Comparison of ENCODE assay signal across 16 cellular contexts in the genomic region with DNA sequence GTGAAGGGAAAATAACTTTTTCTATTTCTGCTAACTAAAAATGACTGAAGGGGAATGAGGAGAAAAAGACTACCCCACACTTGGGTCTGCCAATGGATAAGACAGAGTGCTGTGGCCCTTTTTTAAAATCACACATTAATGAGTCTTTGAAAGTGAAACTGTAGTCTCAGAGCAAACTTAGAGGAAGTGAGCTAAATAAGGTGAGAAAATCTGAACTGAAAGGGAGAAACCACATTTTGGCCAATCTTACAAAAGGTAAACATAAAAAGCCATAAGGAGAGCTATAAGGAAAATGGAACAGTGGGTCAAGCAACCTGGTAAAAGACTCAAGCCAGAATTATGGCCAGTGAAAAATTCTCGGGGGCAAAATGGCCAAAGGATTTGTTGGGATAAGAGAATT.
A peak's percentile ranks its signal among the peaks of the same experiment; 100 is the strongest.
DNase-seq lines count a peak whose midpoint lies in the region; ATAC-seq, FAIRE-seq and TF ChIP-seq lines count a peak whose summit lies in the region.
"Had no signal": no experiment of that assay in that cellular context is flagged by ENCODE, and none has a peak within 500 bp of the region (broad histone marks: within the 10 kb centered on the region; RNA-seq: fewer than 3 reads in every experiment).

No MANE protein-coding gene starts in this region.

- intact Hi-C loops in GM12878 (cut with micrococcal nuclease; ENCODE audit: unreplicated experiment), result no loop called here

- WGBS in GM12878 (ENCODE audit: insufficient coverage, insufficient replicate concordance, low lambda C conversion rate, missing lambda C conversion rate), result 0% methylated on average over 1 of the region's 1 CpG

- H2AFZ ChIP-seq in GM12878 (ENCODE audit: control insufficient read depth, low read depth, low read length), result no peak overlapping the region

- H3K36me3 Mint-ChIP-seq in stimulated activated effector memory CD8-positive, alpha-beta T cell treated with anti-CD3 and anti-CD28 coated beads, Interleukin-12 subunit alpha, Interleukin-12 subunit beta, amount 100 ng/mL, for 72 hours, result no peaks in the 10 kb centered on the region
- H3K36me3 Mint-ChIP-seq in HFFc6 (ENCODE audit: low read depth), result no peaks in the 10 kb centered on the region
- H3K36me3 Mint-ChIP-seq: activated naive CD8-positive, alpha-beta T cell had no signal

- no peak overlapping the region for H3K27ac Mint-ChIP-seq in stimulated activated effector memory CD8-positive, alpha-beta T cell treated with anti-CD3 and anti-CD28 coated beads, Interleukin-12 subunit alpha, Interleukin-12 subunit beta, amount 100 ng/mL, for 72 hours
- H3K27ac Mint-ChIP-seq in HFFc6, result no peak overlapping the region
- H3K27ac Mint-ChIP-seq: activated naive CD8-positive, alpha-beta T cell had no signal

- H3K9me3 Mint-ChIP-seq in stimulated activated effector memory CD8-positive, alpha-beta T cell treated with anti-CD3 and anti-CD28 coated beads, Interleukin-12 subunit alpha, Interleukin-12 subunit beta, amount 100 ng/mL, for 72 hours, result peaks cover 19% of the 10 kb centered on the region
- H3K9me3 Mint-ChIP-seq in HFFc6, result peaks cover 28% of the 10 kb centered on the region

- TF ChIP-seq RAD21 in GM12878 (IDR thresholded peaks at IDR 0.05; ENCODE audit: insufficient read depth, low read depth, low read length), result no peak

- no peaks in the 10 kb centered on the region for H3K27me3 ChIP-seq in GM12878 (replicated peaks in 1 of 2; ENCODE audit: control insufficient read depth in 2 of 2, insufficient read depth in 2 of 2, low read length in 1 of 2)

- POLR2A ChIA-PET in GM12878 (lab: Charles Lee), result no interaction called here

- H3K9ac ChIP-seq in GM12878 (ENCODE audit: control insufficient read depth, insufficient read depth, low read length), result no peak overlapping the region

- TF ChIP-seq CTCF in GM12878 (IDR thresholded peaks at IDR 0.05 in 2 of 3, conservative IDR thresholded peaks at IDR 0.05 in 1 of 3; ENCODE audit: control insufficient read depth in 2 of 3, extremely low read depth in 1 of 3, insufficient read depth in 1 of 3, low read depth in 3 of 3, low read length in 3 of 3) (no peak), HFFc6 (IDR thresholded peaks at IDR 0.05) (no peak)

- ATAC-seq in GM19025 (IDR thresholded peaks at IDR 0.05; ENCODE audit: low read depth, unreplicated experiment) (peak; percentile 83), GM21786 (IDR thresholded peaks at IDR 0.05; ENCODE audit: unreplicated experiment) (peak; percentile 94), HG03108 (IDR thresholded peaks at IDR 0.05; ENCODE audit: unreplicated experiment) (peak; percentile 89), GM12878 (peak; percentile 95)
- no peak for ATAC-seq in stimulated activated effector memory CD8-positive, alpha-beta T cell treated with anti-CD3 and anti-CD28 coated beads, Interleukin-12 subunit alpha, Interleukin-12 subunit beta, amount 100 ng/mL, for 72 hours
- ATAC-seq: esophagus mucosa had no signal

- H3K27ac ChIP-seq in GM12878 (ENCODE audit: control insufficient read depth, insufficient read depth), result no peak overlapping the region
- H3K27ac ChIP-seq: prostate gland had no signal

- peak; percentile 17 for DNase-seq in GM12878 (ENCODE audit: low read depth, low spot score)
- no peak for DNase-seq in COLO668 (lab: John Stamatoyannopoulos, UW; ENCODE audit: unreplicated experiment)
- no peak for DNase-seq in stimulated activated effector memory CD8-positive, alpha-beta T cell treated with anti-CD3 and anti-CD28 coated beads, Interleukin-12 subunit alpha, Interleukin-12 subunit beta, amount 100 ng/mL, for 72 hours (ENCODE audit: low spot score in 2 of 2)
- no peak for DNase-seq in HFFc6
- DNase-seq: cerebellar nuclear complex; COR-L47; HCEC 1CT; KG1; NCI-H2227 treated with DMSO at 0.1 percent for 48 hours; stimulated activated CD4-positive, alpha-beta T cell treated with anti-CD3 and anti-CD28 coated beads, Interleukin-2, amount 100 ng/mL, for 48 hours had no signal

- no peak overlapping the region for H3K4me3 ChIP-seq in GM12878
- H3K4me3 ChIP-seq: prostate gland had no signal

- no peaks in the 10 kb centered on the region for H3K9me3 ChIP-seq in GM12878 (replicated peaks; ENCODE audit: control insufficient read depth, insufficient read depth, low read length)
- H3K9me3 ChIP-seq: prostate gland had no signal

- no peak overlapping the region for H3K4me3 Mint-ChIP-seq in stimulated activated effector memory CD8-positive, alpha-beta T cell treated with anti-CD3 and anti-CD28 coated beads, Interleukin-12 subunit alpha, Interleukin-12 subunit beta, amount 100 ng/mL, for 72 hours
- no peak overlapping the region for H3K4me3 Mint-ChIP-seq in HFFc6
- H3K4me3 Mint-ChIP-seq: activated naive CD8-positive, alpha-beta T cell had no signal

- H4K20me1 ChIP-seq in GM12878 (ENCODE audit: control insufficient read depth, insufficient read depth), result no peaks in the 10 kb centered on the region

- no peaks in the 10 kb centered on the region for H3K27me3 Mint-ChIP-seq in HFFc6 (ENCODE audit: insufficient read depth)
- H3K27me3 Mint-ChIP-seq: activated naive CD8-positive, alpha-beta T cell had no signal

- no peaks in the 10 kb centered on the region; the same call in 1 of the 2 replicates for H3K4me1 ChIP-seq in GM12878 (ENCODE audit: control insufficient read depth, insufficient read depth, low read length)
- H3K4me1 ChIP-seq: prostate gland had no signal

- peak in 1 of 2 experiments; percentile 61; a peak in 1 of 4 replicates for TF ChIP-seq EP300 in GM12878 (IDR thresholded peaks at IDR 0.05; ENCODE audit: borderline replicate concordance in 1 of 2, control insufficient read depth in 1 of 2, low read depth in 2 of 2, low read length in 2 of 2)

- no peaks in the 10 kb centered on the region for H3K4me1 Mint-ChIP-seq in stimulated activated effector memory CD8-positive, alpha-beta T cell treated with anti-CD3 and anti-CD28 coated beads, Interleukin-12 subunit alpha, Interleukin-12 subunit beta, amount 100 ng/mL, for 72 hours
- H3K4me1 Mint-ChIP-seq in HFFc6 (ENCODE audit: low read depth), result no peaks in the 10 kb centered on the region

- H3K36me3 ChIP-seq in GM12878 (ENCODE audit: control insufficient read depth in 2 of 2, insufficient read depth in 2 of 2, low read length in 1 of 2), result no peaks in the 10 kb centered on the region
- H3K36me3 ChIP-seq: prostate gland had no signal

- RAD21 ChIA-PET in GM12878 (lab: Charles Lee; ENCODE audit: unreplicated experiment), result no interaction called here

- BruUV-seq in GM12878 (replicated peaks; lab: Mats Ljungman, UMichigan), result no TSS peak

- TF ChIP-seq POLR2A in GM12878 (IDR thresholded peaks at IDR 0.05; ENCODE audit: low read depth, low read length), result no peak

- H3K79me2 ChIP-seq in GM12878 (ENCODE audit: control insufficient read depth, insufficient read depth, low read length), result no peaks in the 10 kb centered on the region

- SMC1A ChIA-PET in GM12878 (lab: Charles Lee; ENCODE audit: uncharacterized antibody, unreplicated experiment), result interaction anchor here (1.3 kb wide), 1 partner anchor 9 kb away, joined by 3 read pairs; no protein-coding TSS in a partner anchor

- in situ Hi-C loops in GM12878 (cut with MboI), result no loop called here

- H3K4me2 ChIP-seq in GM12878 (ENCODE audit: control insufficient read depth, insufficient read depth), result peak overlapping the region; percentile 33; the same call in 1 of the 2 replicates

- CTCF ChIA-PET in GM12878 (lab: Yijun Ruan, JAX), result no interaction called here

- no peak for FAIRE-seq in GM12878 (lab: Jason Lieb, UNC)

TF ChIP-seq in GM12878, 131 proteins besides CTCF, POLR2A, EP300 and RAD21 (continues in another document):
- TF ChIP-seq, protein P1, sequence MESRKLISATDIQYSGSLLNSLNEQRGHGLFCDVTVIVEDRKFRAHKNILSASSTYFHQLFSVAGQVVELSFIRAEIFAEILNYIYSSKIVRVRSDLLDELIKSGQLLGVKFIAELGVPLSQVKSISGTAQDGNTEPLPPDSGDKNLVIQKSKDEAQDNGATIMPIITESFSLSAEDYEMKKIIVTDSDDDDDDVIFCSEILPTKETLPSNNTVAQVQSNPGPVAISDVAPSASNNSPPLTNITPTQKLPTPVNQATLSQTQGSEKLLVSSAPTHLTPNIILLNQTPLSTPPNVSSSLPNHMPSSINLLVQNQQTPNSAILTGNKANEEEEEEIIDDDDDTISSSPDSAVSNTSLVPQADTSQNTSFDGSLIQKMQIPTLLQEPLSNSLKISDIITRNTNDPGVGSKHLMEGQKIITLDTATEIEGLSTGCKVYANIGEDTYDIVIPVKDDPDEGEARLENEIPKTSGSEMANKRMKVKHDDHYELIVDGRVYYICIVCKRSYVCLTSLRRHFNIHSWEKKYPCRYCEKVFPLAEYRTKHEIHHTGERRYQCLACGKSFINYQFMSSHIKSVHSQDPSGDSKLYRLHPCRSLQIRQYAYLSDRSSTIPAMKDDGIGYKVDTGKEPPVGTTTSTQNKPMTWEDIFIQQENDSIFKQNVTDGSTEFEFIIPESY (IDR thresholded peaks at IDR 0.05), result no peak
- TF ChIP-seq SP1 (IDR thresholded peaks at IDR 0.05; ENCODE audit: low read depth, low read length) (no peak), STAT3 (IDR thresholded peaks at IDR 0.05; ENCODE audit: low read depth, low read length) (no peak), MYC (IDR thresholded peaks at IDR 0.05; ENCODE audit: insufficient read depth, insufficient read length, insufficient replicate concordance, low read length, severe bottlenecking) (no peak), HCFC1 (IDR thresholded peaks at IDR 0.05; ENCODE audit: low read length) (no peak), SUZ12 (IDR thresholded peaks at IDR 0.05; ENCODE audit: unreplicated experiment) (no peak), SIN3A (IDR thresholded peaks at IDR 0.05; ENCODE audit: low read depth, low read length) (no peak), TAF1 (IDR thresholded peaks at IDR 0.05; ENCODE audit: borderline replicate concordance, low read depth, low read length) (no peak), SRF (IDR thresholded peaks at IDR 0.05; ENCODE audit: low read depth in 2 of 2, low read length in 2 of 2) (0 out of 4 replicates have a peak, but pooled peaks of 1 of the 2 experiments have one; percentile 43), TCF12 (IDR thresholded peaks at IDR 0.05; ENCODE audit: low read depth, low read length) (no peak), EED (IDR thresholded peaks at IDR 0.05; ENCODE audit: low read depth) (no peak), RUNX3 (IDR thresholded peaks at IDR 0.05; ENCODE audit: low read length) (peak; percentile 48), SUPT20H (IDR thresholded peaks at IDR 0.05; ENCODE audit: borderline replicate concordance, control insufficient read depth, low read depth, low read length) (no peak), MYB (IDR thresholded peaks at IDR 0.05; ENCODE audit: borderline replicate concordance, low read depth, low read length) (no peak)
